In the genomic region with DNA sequence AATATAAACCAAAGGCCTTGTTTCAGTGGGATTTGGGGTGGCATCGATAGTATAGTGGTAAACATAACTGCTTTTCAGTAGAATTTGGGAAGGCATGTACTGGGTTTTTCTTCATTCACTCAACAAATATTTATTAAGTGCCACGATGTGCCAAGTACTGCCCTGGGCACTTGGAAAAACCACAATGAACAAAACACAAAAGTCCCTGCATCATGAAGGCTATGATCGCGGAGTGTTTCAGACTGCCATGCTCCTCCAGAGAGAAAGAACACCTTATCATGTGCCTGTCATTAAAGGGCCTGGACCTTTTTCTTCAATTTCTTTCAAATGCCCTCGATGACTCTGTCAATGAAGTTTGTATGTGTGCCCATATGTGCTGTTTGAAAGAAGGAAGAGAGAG, we compare ENCODE assay signal across 1 cellular context.
TF ChIP-seq lines count a peak whose summit lies in the region.

No MANE protein-coding gene starts in this region.

TF ChIP-seq in WTC11, 78 proteins besides CTCF, POLR2A, EP300 and RAD21 (continued from another document):
- TF ChIP-seq, protein P1, sequence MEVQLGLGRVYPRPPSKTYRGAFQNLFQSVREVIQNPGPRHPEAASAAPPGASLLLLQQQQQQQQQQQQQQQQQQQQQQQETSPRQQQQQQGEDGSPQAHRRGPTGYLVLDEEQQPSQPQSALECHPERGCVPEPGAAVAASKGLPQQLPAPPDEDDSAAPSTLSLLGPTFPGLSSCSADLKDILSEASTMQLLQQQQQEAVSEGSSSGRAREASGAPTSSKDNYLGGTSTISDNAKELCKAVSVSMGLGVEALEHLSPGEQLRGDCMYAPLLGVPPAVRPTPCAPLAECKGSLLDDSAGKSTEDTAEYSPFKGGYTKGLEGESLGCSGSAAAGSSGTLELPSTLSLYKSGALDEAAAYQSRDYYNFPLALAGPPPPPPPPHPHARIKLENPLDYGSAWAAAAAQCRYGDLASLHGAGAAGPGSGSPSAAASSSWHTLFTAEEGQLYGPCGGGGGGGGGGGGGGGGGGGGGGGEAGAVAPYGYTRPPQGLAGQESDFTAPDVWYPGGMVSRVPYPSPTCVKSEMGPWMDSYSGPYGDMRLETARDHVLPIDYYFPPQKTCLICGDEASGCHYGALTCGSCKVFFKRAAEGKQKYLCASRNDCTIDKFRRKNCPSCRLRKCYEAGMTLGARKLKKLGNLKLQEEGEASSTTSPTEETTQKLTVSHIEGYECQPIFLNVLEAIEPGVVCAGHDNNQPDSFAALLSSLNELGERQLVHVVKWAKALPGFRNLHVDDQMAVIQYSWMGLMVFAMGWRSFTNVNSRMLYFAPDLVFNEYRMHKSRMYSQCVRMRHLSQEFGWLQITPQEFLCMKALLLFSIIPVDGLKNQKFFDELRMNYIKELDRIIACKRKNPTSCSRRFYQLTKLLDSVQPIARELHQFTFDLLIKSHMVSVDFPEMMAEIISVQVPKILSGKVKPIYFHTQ (CRISPR knock-in tag; IDR thresholded peaks at IDR 0.05): no peak
- TF ChIP-seq TEAD4 (CRISPR knock-in tag; IDR thresholded peaks at IDR 0.05): no peak
- TF ChIP-seq, protein P2, sequence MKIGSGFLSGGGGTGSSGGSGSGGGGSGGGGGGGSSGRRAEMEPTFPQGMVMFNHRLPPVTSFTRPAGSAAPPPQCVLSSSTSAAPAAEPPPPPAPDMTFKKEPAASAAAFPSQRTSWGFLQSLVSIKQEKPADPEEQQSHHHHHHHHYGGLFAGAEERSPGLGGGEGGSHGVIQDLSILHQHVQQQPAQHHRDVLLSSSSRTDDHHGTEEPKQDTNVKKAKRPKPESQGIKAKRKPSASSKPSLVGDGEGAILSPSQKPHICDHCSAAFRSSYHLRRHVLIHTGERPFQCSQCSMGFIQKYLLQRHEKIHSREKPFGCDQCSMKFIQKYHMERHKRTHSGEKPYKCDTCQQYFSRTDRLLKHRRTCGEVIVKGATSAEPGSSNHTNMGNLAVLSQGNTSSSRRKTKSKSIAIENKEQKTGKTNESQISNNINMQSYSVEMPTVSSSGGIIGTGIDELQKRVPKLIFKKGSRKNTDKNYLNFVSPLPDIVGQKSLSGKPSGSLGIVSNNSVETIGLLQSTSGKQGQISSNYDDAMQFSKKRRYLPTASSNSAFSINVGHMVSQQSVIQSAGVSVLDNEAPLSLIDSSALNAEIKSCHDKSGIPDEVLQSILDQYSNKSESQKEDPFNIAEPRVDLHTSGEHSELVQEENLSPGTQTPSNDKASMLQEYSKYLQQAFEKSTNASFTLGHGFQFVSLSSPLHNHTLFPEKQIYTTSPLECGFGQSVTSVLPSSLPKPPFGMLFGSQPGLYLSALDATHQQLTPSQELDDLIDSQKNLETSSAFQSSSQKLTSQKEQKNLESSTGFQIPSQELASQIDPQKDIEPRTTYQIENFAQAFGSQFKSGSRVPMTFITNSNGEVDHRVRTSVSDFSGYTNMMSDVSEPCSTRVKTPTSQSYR (CRISPR knock-in tag; IDR thresholded peaks at IDR 0.05): no peak
- TF ChIP-seq, protein P3, sequence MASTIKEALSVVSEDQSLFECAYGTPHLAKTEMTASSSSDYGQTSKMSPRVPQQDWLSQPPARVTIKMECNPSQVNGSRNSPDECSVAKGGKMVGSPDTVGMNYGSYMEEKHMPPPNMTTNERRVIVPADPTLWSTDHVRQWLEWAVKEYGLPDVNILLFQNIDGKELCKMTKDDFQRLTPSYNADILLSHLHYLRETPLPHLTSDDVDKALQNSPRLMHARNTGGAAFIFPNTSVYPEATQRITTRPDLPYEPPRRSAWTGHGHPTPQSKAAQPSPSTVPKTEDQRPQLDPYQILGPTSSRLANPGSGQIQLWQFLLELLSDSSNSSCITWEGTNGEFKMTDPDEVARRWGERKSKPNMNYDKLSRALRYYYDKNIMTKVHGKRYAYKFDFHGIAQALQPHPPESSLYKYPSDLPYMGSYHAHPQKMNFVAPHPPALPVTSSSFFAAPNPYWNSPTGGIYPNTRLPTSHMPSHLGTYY (CRISPR knock-in tag; IDR thresholded peaks at IDR 0.05): no peak
- TF ChIP-seq, protein P4, sequence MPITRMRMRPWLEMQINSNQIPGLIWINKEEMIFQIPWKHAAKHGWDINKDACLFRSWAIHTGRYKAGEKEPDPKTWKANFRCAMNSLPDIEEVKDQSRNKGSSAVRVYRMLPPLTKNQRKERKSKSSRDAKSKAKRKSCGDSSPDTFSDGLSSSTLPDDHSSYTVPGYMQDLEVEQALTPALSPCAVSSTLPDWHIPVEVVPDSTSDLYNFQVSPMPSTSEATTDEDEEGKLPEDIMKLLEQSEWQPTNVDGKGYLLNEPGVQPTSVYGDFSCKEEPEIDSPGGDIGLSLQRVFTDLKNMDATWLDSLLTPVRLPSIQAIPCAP (CRISPR knock-in tag; IDR thresholded peaks at IDR 0.05): no peak
